In genomic region chr18:56139792-56140254, GRCh38 we compare ENCODE assay signal across 11 cellular contexts.
A peak's percentile ranks its signal among the peaks of the same experiment; 100 is the strongest.
DNase-seq lines count a peak whose midpoint lies in the region; FAIRE-seq and TF ChIP-seq lines count a peak whose summit lies in the region.
"Had no signal": no experiment of that assay in that cellular context is flagged by ENCODE, and none has a peak within 500 bp of the region (broad histone marks: within the 10 kb centered on the region; RNA-seq: fewer than 3 reads in every experiment).

No MANE protein-coding gene starts in this region.

- H3K4me3 ChIP-seq in SJSA1, result no peak overlapping the region
- no peak overlapping the region for H3K4me3 ChIP-seq in mucosa of rectum (ENCODE audit: low read length in 2 of 2)
- H3K4me3 ChIP-seq in thyroid gland (replicated peaks in 1 of 3), result no peak overlapping the region
- H3K4me3 ChIP-seq in OCI-LY7 (ENCODE audit: low read depth, low read length, poor library complexity, severe bottlenecking), result no peak overlapping the region

- DNase-seq in SJSA1 (ENCODE audit: low read depth in 1 of 2, low spot score in 2 of 2) (peak in 1 of 2 experiments; percentile 73), fibroblast of peridontal ligament (ENCODE audit: extremely low read depth) (peak; percentile 56), thyroid gland (peak; percentile 10 to 12), OCI-LY7 (ENCODE audit: low spot score) (no peak), ureter (ENCODE audit: low spot score) (no peak), NCI-H82 (lab: John Stamatoyannopoulos, UW) (no peak), GM12891 (ENCODE audit: insufficient read length, low spot score) (no peak)
- DNase-seq: DMS79; stimulated activated CD4-positive, alpha-beta T cell treated with anti-CD3 and anti-CD28 coated beads, Interleukin-12 subunit alpha, Interleukin-12 subunit beta, amount 100 ng/mL, for 4 hours had no signal

- no peaks in the 10 kb centered on the region for H3K79me2 ChIP-seq in OCI-LY7 (ENCODE audit: insufficient read depth, low read depth, low read length)

- no peaks in the 10 kb centered on the region for H3K9me2 ChIP-seq in OCI-LY7 (ENCODE audit: insufficient read depth, low read length)

- TF ChIP-seq CTCF in thyroid gland (IDR thresholded peaks at IDR 0.05), result no peak
- TF ChIP-seq CTCF in OCI-LY7 (conservative IDR thresholded peaks at IDR 0.05; ENCODE audit: low read length), result no peak

- no peaks in the 10 kb centered on the region for H3K27me3 ChIP-seq in SJSA1 (replicated peaks)
- H3K27me3 ChIP-seq in mucosa of rectum (ENCODE audit: control insufficient read depth in 2 of 2, insufficient read depth in 2 of 2, low read length in 2 of 2), result no peaks in the 10 kb centered on the region
- H3K27me3 ChIP-seq in thyroid gland, result no peaks in the 10 kb centered on the region

- no peak overlapping the region for H3K4me2 ChIP-seq in OCI-LY7 (ENCODE audit: low read length)

- no TSS peak for BruUV-seq in OCI-LY7 (replicated peaks; lab: Mats Ljungman, UMichigan)

- 80% methylated on average over 8 of the region's 8 CpGs for WGBS in thyroid gland, 2 donors

- H2AFZ ChIP-seq in OCI-LY7 (ENCODE audit: low read length), result no peak overlapping the region

- no peaks in the 10 kb centered on the region for H3K9me3 ChIP-seq in SJSA1 (replicated peaks)
- H3K9me3 ChIP-seq in mucosa of rectum (ENCODE audit: control insufficient read depth in 2 of 2, low read length in 2 of 2), result no peaks in the 10 kb centered on the region
- no peaks in the 10 kb centered on the region for H3K9me3 ChIP-seq in thyroid gland
- no peaks in the 10 kb centered on the region for H3K9me3 ChIP-seq in OCI-LY7 (ENCODE audit: low read length)

- intact Hi-C loops in thyroid gland (cut with DNase I), result no loop called here
- intact Hi-C loops in OCI-LY7 (cut with micrococcal nuclease; ENCODE audit: unreplicated experiment), result no loop called here

- no peak for FAIRE-seq in GM12891 (lab: Jason Lieb, UNC)
- FAIRE-seq: TTC549 had no signal

- CTCF ChIA-PET in OCI-LY7 (lab: Charles Lee; ENCODE audit: unreplicated experiment), result no interaction called here

- no peak overlapping the region for H3K9ac ChIP-seq in mucosa of rectum (ENCODE audit: low read depth in 1 of 2, low read length in 2 of 2)

- POLR2A ChIA-PET in OCI-LY7 (lab: Charles Lee), result interaction anchor here (0.9 kb wide), 1 partner anchor 40 kb away, joined by 3 read pairs; no protein-coding TSS in a partner anchor

- peaks cover 29% of the 10 kb centered on the region for H3K4me1 ChIP-seq in SJSA1 (replicated peaks)
- no peaks in the 10 kb centered on the region for H3K4me1 ChIP-seq in mucosa of rectum (ENCODE audit: control insufficient read depth in 2 of 2, insufficient read depth in 2 of 2, low read length in 2 of 2)
- no peaks in the 10 kb centered on the region for H3K4me1 ChIP-seq in thyroid gland
- no peaks in the 10 kb centered on the region for H3K4me1 ChIP-seq in OCI-LY7 (ENCODE audit: insufficient read depth, low read length, poor library complexity, severe bottlenecking)

- H3K36me3 ChIP-seq in SJSA1, result no peaks in the 10 kb centered on the region
- no peaks in the 10 kb centered on the region for H3K36me3 ChIP-seq in mucosa of rectum (ENCODE audit: control insufficient read depth in 2 of 2, insufficient read depth in 2 of 2, low read length in 2 of 2)
- no peaks in the 10 kb centered on the region for H3K36me3 ChIP-seq in thyroid gland
- H3K36me3 ChIP-seq in OCI-LY7 (ENCODE audit: insufficient read depth, low read length), result no peaks in the 10 kb centered on the region

- H4K20me1 ChIP-seq in OCI-LY7 (ENCODE audit: insufficient read depth, low read length), result no peaks in the 10 kb centered on the region

- no peak for TF ChIP-seq POLR2A in thyroid gland (IDR thresholded peaks at IDR 0.05)
- TF ChIP-seq POLR2A in GM12891 (IDR thresholded peaks at IDR 0.05; ENCODE audit: low read depth, low read length), result no peak

- H3K27ac ChIP-seq in SJSA1, result peak overlapping the region; percentile 58
- peak overlapping the region; percentile 5 to 64 for H3K27ac ChIP-seq in mucosa of rectum (ENCODE audit: low read depth in 2 of 2, low read length in 2 of 2)
- H3K27ac ChIP-seq in thyroid gland, result no peak overlapping the region
- H3K27ac ChIP-seq in OCI-LY7 (ENCODE audit: low read depth, low read length, poor library complexity, severe bottlenecking), result no peak overlapping the region

TF ChIP-seq in GM12891, 5 proteins besides CTCF, POLR2A, EP300 and RAD21:
- TF ChIP-seq POLR2AphosphoS5 (IDR thresholded peaks at IDR 0.05; ENCODE audit: low read depth, low read length) (no peak), POU2F2 (IDR thresholded peaks at IDR 0.05; ENCODE audit: low read depth, low read length) (no peak), TAF1 (IDR thresholded peaks at IDR 0.05; ENCODE audit: low read depth, low read length) (no peak), PAX5 (IDR thresholded peaks at IDR 0.05; ENCODE audit: insufficient read depth, low read length, severe bottlenecking) (no peak), SPI1 (IDR thresholded peaks at IDR 0.05; ENCODE audit: low read depth, low read length) (no peak)

Comparison
In these comparisons a context has a peak if more than half of its experiments do, and no peak if none do; other contexts are left out.
1. DNase-seq: peak in fibroblast of peridontal ligament (single experiment) and thyroid gland (2 of 2); none in OCI-LY7 (single experiment), ureter (single experiment), NCI-H82 (single experiment) and GM12891 (single experiment).
2. H3K27ac ChIP-seq: peak in SJSA1 (single experiment) and mucosa of rectum (2 of 2); none in thyroid gland (0 of 3) and OCI-LY7 (single experiment).